8 cellular contexts compared by ENCODE assay signal in the genomic region with DNA sequence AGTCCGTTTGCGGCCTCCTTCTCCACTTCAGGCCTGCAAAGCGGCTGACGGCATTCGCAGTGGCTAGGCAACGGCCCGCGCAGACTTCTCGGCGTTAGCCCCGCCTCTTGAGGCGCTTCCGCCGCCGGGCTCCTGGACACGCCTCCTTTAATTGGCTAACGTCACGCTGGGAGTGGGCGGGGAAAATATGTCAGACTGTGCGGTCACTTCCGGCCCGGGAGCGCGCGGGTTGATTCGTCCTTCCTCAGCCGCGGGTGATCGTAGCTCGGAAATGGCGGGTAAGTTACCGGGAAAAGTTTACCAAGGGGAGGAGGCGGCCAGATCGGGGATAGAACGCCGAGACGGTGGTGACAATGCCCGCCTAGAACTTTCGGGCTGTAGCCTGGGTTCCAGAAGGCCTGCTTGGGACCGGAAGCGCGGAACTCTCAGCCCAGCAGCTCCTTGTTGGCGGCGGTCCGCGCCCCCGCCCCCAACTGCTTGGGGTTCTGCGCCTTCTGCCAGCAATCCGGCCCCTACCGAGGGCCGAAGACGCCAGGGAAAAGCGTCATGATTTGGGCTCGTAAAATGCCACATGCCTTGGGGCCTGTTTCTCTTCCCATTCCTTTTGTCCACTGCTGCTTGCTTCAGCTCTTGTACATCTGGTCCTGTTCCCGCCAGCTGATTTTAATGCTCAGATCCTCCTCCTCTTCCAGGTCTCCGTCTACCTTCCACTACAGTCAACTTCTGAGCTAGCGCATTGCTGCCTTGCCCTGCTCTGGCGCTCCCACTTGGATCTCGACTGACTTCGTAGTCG. TPM values are rescaled to one million over a fixed set of nuclear protein-coding genes. Genes with fewer than 3 reads are reported as not detected.
DNase-seq lines count a peak whose midpoint lies in the region; ATAC-seq and TF ChIP-seq lines count a peak whose summit lies in the region.

A gene with protein sequence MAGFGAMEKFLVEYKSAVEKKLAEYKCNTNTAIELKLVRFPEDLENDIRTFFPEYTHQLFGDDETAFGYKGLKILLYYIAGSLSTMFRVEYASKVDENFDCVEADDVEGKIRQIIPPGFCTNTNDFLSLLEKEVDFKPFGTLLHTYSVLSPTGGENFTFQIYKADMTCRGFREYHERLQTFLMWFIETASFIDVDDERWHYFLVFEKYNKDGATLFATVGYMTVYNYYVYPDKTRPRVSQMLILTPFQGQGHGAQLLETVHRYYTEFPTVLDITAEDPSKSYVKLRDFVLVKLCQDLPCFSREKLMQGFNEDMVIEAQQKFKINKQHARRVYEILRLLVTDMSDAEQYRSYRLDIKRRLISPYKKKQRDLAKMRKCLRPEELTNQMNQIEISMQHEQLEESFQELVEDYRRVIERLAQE (plus strand): TSS at position 232 of the 793 bp plus-strand sequence. CDS start 40 bp downstream, at position 272.

- TF ChIP-seq POLR2A in testis (IDR thresholded peaks at IDR 0.05) = no peak

- H3K4me1 Mint-ChIP-seq in activated naive CD8-positive, alpha-beta T cell (ENCODE audit: low read depth) = peaks cover 39% of the 10 kb centered on the region

- peak within 1 kb of the TSS; percentile 100 for H3K4me3 Mint-ChIP-seq in activated naive CD8-positive, alpha-beta T cell

- H3K27ac ChIP-seq in testis = peak within 1 kb of the TSS; percentile 94 to 95

- peak within 1 kb of the TSS; percentile 100 for H3K27ac Mint-ChIP-seq in activated naive CD8-positive, alpha-beta T cell

- TF ChIP-seq CTCF in GM10248 (IDR thresholded peaks at IDR 0.05; ENCODE audit: control extremely low read depth, extremely low read depth, low read depth, missing control alignments) (no peak), omental fat pad (IDR thresholded peaks at IDR 0.05) (no peak), testis (IDR thresholded peaks at IDR 0.05) (no peak)

- CTCF ChIA-PET in GM10248 (lab: Yijun Ruan, JAX) = interaction anchor here (1.0 to 3.2 kb wide), 6 partner anchors 9 to 218 kb away, joined by 3 to 14 read pairs (median 5); a partner anchor contains a TSS

- H3K36me3 ChIP-seq in testis (ENCODE audit: low read depth, missing control alignments) = no peaks in the 10 kb centered on the region

- H3K36me3 Mint-ChIP-seq in activated naive CD8-positive, alpha-beta T cell = peaks cover 6% of the 10 kb centered on the region

- POLR2A ChIA-PET in GM10248 (lab: Yijun Ruan, JAX) = interaction anchor here (0.6 to 0.8 kb wide), 5 partner anchors 9 to 597 kb away, joined by 3 to 4 read pairs (median 3); a partner anchor contains a TSS

- peak within 1 kb of the TSS; percentile 76 to 84 for H3K4me3 ChIP-seq in testis

- H3K9me3 Mint-ChIP-seq in activated naive CD8-positive, alpha-beta T cell (ENCODE audit: low read depth) = no peaks in the 10 kb centered on the region

- no peaks in the 10 kb centered on the region for H3K27me3 Mint-ChIP-seq in activated naive CD8-positive, alpha-beta T cell

- peaks cover 10% of the 10 kb centered on the region for H3K4me1 ChIP-seq in testis

- intact Hi-C loops in testis (cut with DNase I; ENCODE audit: low total_unique reads) = no loop called here

- peak; percentile 97 for ATAC-seq in HG02623 (IDR thresholded peaks at IDR 0.05; ENCODE audit: unreplicated experiment)
- peak; percentile 99 for ATAC-seq in omental fat pad (ENCODE audit: low FRiP score)

- 0% methylated on average over 47 to 57 of the region's 61 CpGs for WGBS in testis, 2 donors

- peak; percentile 98 for DNase-seq in GM10248 (ENCODE audit: extremely low spot score)
- DNase-seq in NCI-H1105 (lab: John Stamatoyannopoulos, UW) = peak; percentile 96
- DNase-seq in SKM-1 treated with dmso at 0.1 percent for 144 hours (lab: John Stamatoyannopoulos, UW; ENCODE audit: unreplicated experiment) = peak; percentile 95
- DNase-seq in glomerular visceral epithelial cell (ENCODE audit: extremely low spot score) = peak; percentile 99
- DNase-seq in omental fat pad (ENCODE audit: low spot score) = peak; percentile 95
- DNase-seq in testis = peak; percentile 99

- no peaks in the 10 kb centered on the region for H3K27me3 ChIP-seq in testis

- no peaks in the 10 kb centered on the region for H3K9me3 ChIP-seq in testis

RNA-seq across cellular contexts. Expression of the gene that starts here (rescaled TPM):
- total RNA-seq in omental fat pad (10 to 100 TPM; 24.9 to 40.2 (median 25.6) TPM), testis (10 to 100 TPM; 34.5 to 46.3 TPM)
- polyA plus RNA-seq in testis (ENCODE audit: insufficient read depth, low read depth, low replicate concordance) = 38.2 TPM

Comparison
In these comparisons a context has a peak if more than half of its experiments do, and no peak if none do; other contexts are left out.
1. Peak in every context shown above with its lines: DNase-seq, ATAC-seq, H3K4me3 ChIP-seq and H3K27ac ChIP-seq.